In genomic region chr9:107109324-107109723, GRCh38 we compare ENCODE assay signal across 9 cellular contexts.
"Had no signal": no experiment of that assay in that cellular context is flagged by ENCODE, and none has a peak within 500 bp of the region (broad histone marks: within the 10 kb centered on the region; RNA-seq: fewer than 3 reads in every experiment).

No MANE protein-coding gene starts in this region.

- ATAC-seq: GM23338, HCT116 had no signal

- H3K9me3 ChIP-seq: HAP-1 had no signal

- H3K4me1 ChIP-seq: HAP-1 had no signal

- DNase-seq: GM23248, GOT3, H7, H9, HCEC 1CT, HFFc6 had no signal

- H3K36me3 ChIP-seq: HAP-1 had no signal

- H3K4me3 ChIP-seq: GM23248, GM23338, HAP-1 had no signal

- H3K27ac ChIP-seq: GM23248 had no signal
